In genomic region chrX:139126493-139126892, GRCh38 we compare ENCODE assay signal across 8 cellular contexts.
DNase-seq lines count a peak whose midpoint lies in the region; ATAC-seq and TF ChIP-seq lines count a peak whose summit lies in the region.

No MANE protein-coding gene starts in this region.

- TF ChIP-seq CTCF in GM13976 (IDR thresholded peaks at IDR 0.05; ENCODE audit: borderline replicate concordance, control extremely low read depth, extremely low read depth, insufficient read depth, missing control alignments): peak; percentile 15
- peak; percentile 27 to 44 for TF ChIP-seq CTCF in left lung (IDR thresholded peaks at IDR 0.05)

- H3K27ac ChIP-seq in SJCRH30 (no peak overlapping the region), left lung (no peak overlapping the region)

- H3K36me3 ChIP-seq in SJCRH30: no peaks in the 10 kb centered on the region
- H3K36me3 ChIP-seq in left lung: no peaks in the 10 kb centered on the region

- H3K9me3 ChIP-seq in SJCRH30 (replicated peaks): no peaks in the 10 kb centered on the region
- H3K9me3 ChIP-seq in left lung: no peaks in the 10 kb centered on the region

- ATAC-seq in HG03025 (IDR thresholded peaks at IDR 0.05; ENCODE audit: low FRiP score, unreplicated experiment) (peak; percentile 55), left lung (peak; percentile 89)

- intact Hi-C loops in left lung (cut with DNase I) (no loop called here), posterior vena cava (cut with DNase I) (no loop called here)

- H3K27me3 ChIP-seq in SJCRH30: no peaks in the 10 kb centered on the region
- no peaks in the 10 kb centered on the region for H3K27me3 ChIP-seq in left lung

- H3K4me1 ChIP-seq in SJCRH30 (no peaks in the 10 kb centered on the region), left lung (no peaks in the 10 kb centered on the region)

- in situ Hi-C loops in GM13976 (cut with MboI; ENCODE audit: low sequenced_read_pairs, unreplicated experiment): no loop called here

- peak; percentile 8 for DNase-seq in A172 (ENCODE audit: low spot score)
- DNase-seq in GM13976 (ENCODE audit: low spot score): peak; percentile 2
- peak; percentile 12 to 58 for DNase-seq in SJCRH30
- DNase-seq in left lung: no peak
- DNase-seq in putamen (ENCODE audit: low spot score): no peak
- no peak for DNase-seq in posterior vena cava (ENCODE audit: low spot score)
- no peak for DNase-seq in activated T-cell treated with anti-CD3 and anti-CD28 coated beads, Interleukin-2, amount 50 U/mL, for 1 hour

- H3K4me3 ChIP-seq in SJCRH30 (no peak overlapping the region), left lung (no peak overlapping the region)

Comparison
In these comparisons a context has a peak if more than half of its experiments do, and no peak if none do; other contexts are left out.
1. DNase-seq: peak in A172 (single experiment), GM13976 (single experiment) and SJCRH30 (2 of 2); none in left lung (0 of 2), putamen (single experiment), posterior vena cava (single experiment) and activated T-cell treated with anti-CD3 and anti-CD28 coated beads, Interleukin-2, amount 50 U/mL, for 1 hour (single experiment).